14 cellular contexts compared by ENCODE assay signal in the genomic region with DNA sequence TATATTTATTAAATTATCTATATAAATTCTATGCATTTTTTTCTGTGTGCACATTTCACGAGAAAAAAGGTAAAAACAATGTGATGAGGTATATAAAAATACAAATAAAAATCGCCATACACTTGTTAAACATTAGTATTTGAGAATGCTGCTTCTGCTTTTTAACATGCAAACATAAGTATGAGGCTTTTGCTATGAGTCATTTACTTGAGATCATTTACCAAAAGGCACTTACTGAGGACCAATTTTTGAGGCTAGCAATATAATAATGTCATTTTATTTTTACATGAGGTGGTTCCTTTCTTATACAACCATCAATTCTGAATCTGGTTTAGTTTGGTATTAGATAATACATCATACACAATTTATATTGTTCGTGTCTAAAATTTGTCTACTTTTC.
DNase-seq lines count a peak whose midpoint lies in the region; ATAC-seq lines count a peak whose summit lies in the region.
"Had no signal": no experiment of that assay in that cellular context is flagged by ENCODE, and none has a peak within 500 bp of the region (broad histone marks: within the 10 kb centered on the region; RNA-seq: fewer than 3 reads in every experiment).

No MANE protein-coding gene starts in this region.

- H3K9me3 Mint-ChIP-seq in stimulated activated naive B cell treated with anti-CD40 and anti-IgM and Interleukin-4, amounts not matched to agents 10 μg/mL and 1 μg/mL and 100 μg/mL, for 72 hours = no peaks in the 10 kb centered on the region
- H3K9me3 Mint-ChIP-seq: brain; stimulated activated naive CD8-positive, alpha-beta T cell treated with anti-CD3 and anti-CD28 coated beads, Interleukin-15, Interleukin-2, amounts not matched to agents 100 ng/mL and 50 ng/mL, for 24 hours had no signal

- H3K4me3 Mint-ChIP-seq in stimulated activated naive B cell treated with anti-CD40 and anti-IgM and Interleukin-4, amounts not matched to agents 10 μg/mL and 1 μg/mL and 100 μg/mL, for 72 hours = no peak overlapping the region
- H3K4me3 Mint-ChIP-seq: brain; stimulated activated naive CD8-positive, alpha-beta T cell treated with anti-CD3 and anti-CD28 coated beads, Interleukin-15, Interleukin-2, amounts not matched to agents 100 ng/mL and 50 ng/mL, for 24 hours had no signal

- no peak overlapping the region for H3K27ac Mint-ChIP-seq in stimulated activated naive B cell treated with anti-CD40 and anti-IgM and Interleukin-4, amounts not matched to agents 10 μg/mL and 1 μg/mL and 100 μg/mL, for 72 hours
- H3K27ac Mint-ChIP-seq: brain; stimulated activated naive CD8-positive, alpha-beta T cell treated with anti-CD3 and anti-CD28 coated beads, Interleukin-15, Interleukin-2, amounts not matched to agents 100 ng/mL and 50 ng/mL, for 24 hours had no signal

- no peaks in the 10 kb centered on the region for H3K27me3 Mint-ChIP-seq in stimulated activated naive B cell treated with anti-CD40 and anti-IgM and Interleukin-4, amounts not matched to agents 10 μg/mL and 1 μg/mL and 100 μg/mL, for 72 hours
- H3K27me3 Mint-ChIP-seq: brain; stimulated activated naive CD8-positive, alpha-beta T cell treated with anti-CD3 and anti-CD28 coated beads, Interleukin-15, Interleukin-2, amounts not matched to agents 100 ng/mL and 50 ng/mL, for 24 hours had no signal

- H3K4me1 Mint-ChIP-seq in stimulated activated naive B cell treated with anti-CD40 and anti-IgM and Interleukin-4, amounts not matched to agents 10 μg/mL and 1 μg/mL and 100 μg/mL, for 72 hours = peaks cover 4 to 14% of the 10 kb centered on the region in 2 donors

- H3K36me3 Mint-ChIP-seq in stimulated activated naive B cell treated with anti-CD40 and anti-IgM and Interleukin-4, amounts not matched to agents 10 μg/mL and 1 μg/mL and 100 μg/mL, for 72 hours = peaks cover 42 to 49% of the 10 kb centered on the region in 2 donors

- peak; percentile 97 for ATAC-seq in GM19351 (IDR thresholded peaks at IDR 0.05; ENCODE audit: unreplicated experiment)
- peak; percentile 88 for ATAC-seq in HG02798 (IDR thresholded peaks at IDR 0.05; ENCODE audit: poor library complexity, unreplicated experiment)
- ATAC-seq in HG03558 (IDR thresholded peaks at IDR 0.05; ENCODE audit: extremely low read depth, unreplicated experiment) = peak; percentile 69
- ATAC-seq in stimulated activated naive B cell treated with anti-CD40 and anti-IgM and Interleukin-4, amounts not matched to agents 10 μg/mL and 1 μg/mL and 100 μg/mL, for 72 hours (replicated peaks) = peak; percentile 42 to 60

- no peak for DNase-seq in stimulated activated naive B cell treated with anti-CD40 and anti-IgM and Interleukin-4, amounts not matched to agents 10 μg/mL and 1 μg/mL and 100 μg/mL, for 72 hours
- DNase-seq in DMS79 (lab: John Stamatoyannopoulos, UW) = no peak
- no peak for DNase-seq in NCI-H1436 treated with DMSO at 0.1 percent for 48 hours (lab: John Stamatoyannopoulos, UW)
- no peak for DNase-seq in activated CD8-positive, alpha-beta memory T cell treated with anti-CD3 and anti-CD28 coated beads, Interleukin-2, amount 50 U/mL, for 48 hours
- DNase-seq: activated T-cell treated with anti-CD3 and anti-CD28 coated beads for 4 hours, DMS 273 treated with DMSO at 0.1 percent for 48 hours, erythroblast, NCI-H187, T1000 had no signal
